Comparison of ENCODE assay signal across 11 cellular contexts in the genomic region with DNA sequence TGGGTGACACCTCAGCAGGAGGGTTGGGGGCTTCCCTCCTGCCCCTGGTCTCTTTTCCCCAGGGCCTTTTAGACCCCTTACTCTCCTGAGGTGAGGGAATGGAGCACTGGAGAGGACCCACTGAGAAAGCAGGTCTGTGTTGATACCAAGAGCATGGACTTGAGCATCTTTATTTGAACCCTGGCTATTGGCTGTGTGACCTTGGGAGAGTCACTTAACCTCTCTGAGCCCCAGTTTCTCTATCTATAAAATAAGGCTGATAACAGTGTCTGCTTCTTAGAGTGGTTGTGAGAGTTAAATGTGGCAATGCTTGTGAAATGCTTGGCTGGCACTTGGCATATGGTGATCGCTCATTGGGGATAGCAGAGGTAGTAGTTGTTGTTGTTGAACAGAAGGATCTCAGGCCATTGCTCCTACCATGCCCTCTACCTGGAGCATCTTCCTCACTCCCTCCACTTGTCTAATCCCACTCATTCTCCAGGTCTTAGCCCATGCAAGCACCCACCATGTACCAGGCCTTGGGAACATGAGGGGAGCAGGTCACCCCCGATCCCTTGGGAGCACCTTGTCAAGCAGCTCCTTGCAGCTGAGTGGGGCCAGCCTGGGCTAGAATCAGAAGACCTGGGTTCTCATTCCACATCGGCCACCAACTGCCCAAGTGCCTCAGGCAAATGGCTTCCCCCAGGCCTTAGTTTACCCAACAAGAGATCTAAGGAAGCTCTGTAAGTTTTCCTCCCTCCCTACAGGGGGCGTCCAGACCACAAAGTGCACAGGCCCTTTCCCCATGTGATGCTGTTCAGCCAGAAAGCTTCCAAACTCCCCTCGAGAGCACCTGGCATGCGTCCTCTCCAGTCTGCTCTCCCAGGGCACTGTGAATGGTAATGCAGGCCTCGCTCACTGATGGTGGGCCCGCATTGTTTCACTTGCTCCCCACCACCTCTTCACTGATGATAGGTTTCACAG.
A peak's percentile ranks its signal among the peaks of the same experiment; 100 is the strongest.
DNase-seq lines count a peak whose midpoint lies in the region; ATAC-seq and TF ChIP-seq lines count a peak whose summit lies in the region.
"Had no signal": no experiment of that assay in that cellular context is flagged by ENCODE, and none has a peak within 500 bp of the region (broad histone marks: within the 10 kb centered on the region; RNA-seq: fewer than 3 reads in every experiment).

No MANE protein-coding gene starts in this region.

- H3K27me3 ChIP-seq in foreskin keratinocyte = peaks cover 3% of the 10 kb centered on the region

- peaks cover 9% of the 10 kb centered on the region for H3K4me1 ChIP-seq in foreskin keratinocyte

- no peak overlapping the region for H3K4me3 ChIP-seq in GM12875 (ENCODE audit: low read depth, low read length)
- H3K4me3 ChIP-seq: thoracic aorta had no signal

- no peak overlapping the region for H3K27ac ChIP-seq in foreskin keratinocyte
- H3K27ac ChIP-seq: thoracic aorta had no signal

- TF ChIP-seq CTCF in AG09319 (IDR thresholded peaks at IDR 0.05; ENCODE audit: low read depth, low read length) = peak; percentile 29
- TF ChIP-seq CTCF in GM12875 (IDR thresholded peaks at IDR 0.05; ENCODE audit: borderline replicate concordance, insufficient read depth, low read depth, low read length) = peak; percentile 46; the same call in 1 of the 2 replicates
- peak; percentile 50 for TF ChIP-seq CTCF in foreskin keratinocyte (conservative IDR thresholded peaks at IDR 0.05)

- DNase-seq in AG09319 (ENCODE audit: extremely low read depth, low read depth) = no peak
- DNase-seq in RPMI8226 = peak; percentile 48
- no peak for DNase-seq in foreskin keratinocyte
- no peak for DNase-seq in UCSD-AML1 (lab: John Stamatoyannopoulos, UW; ENCODE audit: unreplicated experiment)
- no peak for DNase-seq in A172 (ENCODE audit: low spot score)
- no peak for DNase-seq in mesenteric fat pad (ENCODE audit: low spot score)
- DNase-seq: NCI-H2171 treated with DMSO at 0.1 percent for 48 hours had no signal

- ATAC-seq in foreskin keratinocyte = no peak
- ATAC-seq in GM21737 (IDR thresholded peaks at IDR 0.05; ENCODE audit: unreplicated experiment) = no peak
- ATAC-seq: activated CD4-positive, CD25-positive, alpha-beta regulatory T cell treated with anti-CD3 and anti-CD28 coated beads, Interleukin-2, amount 50 U/mL, for 24 hours had no signal
